ENCODE assay signal across 8 cellular contexts in the genomic region with DNA sequence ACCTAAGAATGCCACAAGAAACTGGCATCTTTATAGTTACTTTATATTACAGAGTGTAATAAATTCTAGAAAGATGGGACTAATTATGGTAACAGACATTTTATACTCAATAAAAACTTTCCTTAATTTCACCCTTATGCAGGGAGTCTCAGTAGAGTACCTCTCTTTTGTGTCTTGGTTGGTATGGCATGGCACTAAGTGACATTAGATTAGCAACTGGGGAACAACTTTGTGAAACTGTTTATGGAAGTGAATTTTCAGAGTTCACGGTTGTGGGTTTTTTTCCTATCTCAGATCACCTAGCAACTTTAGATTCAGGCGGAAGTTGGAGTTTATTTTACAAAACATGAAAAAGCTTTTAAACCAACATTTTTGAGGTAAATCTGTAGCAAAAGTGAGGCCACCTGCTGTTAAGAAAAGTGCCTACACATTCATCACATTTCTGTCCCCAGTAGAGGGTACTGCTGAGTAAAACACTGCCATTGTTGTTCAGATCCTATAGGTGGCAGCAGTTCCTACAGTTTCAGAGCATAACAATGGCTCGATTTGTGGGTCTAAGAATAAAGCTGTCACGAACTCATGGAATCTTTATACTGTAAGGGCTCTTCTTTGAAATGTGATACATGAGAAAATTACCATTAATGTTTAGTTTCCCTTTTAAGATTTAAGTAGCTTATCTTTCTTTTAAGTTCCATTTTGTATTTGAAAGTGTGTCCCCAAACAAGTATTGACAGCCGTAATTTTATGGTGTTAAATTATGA.
A peak's percentile ranks its signal among the peaks of the same experiment; 100 is the strongest.
DNase-seq lines count a peak whose midpoint lies in the region; ATAC-seq lines count a peak whose summit lies in the region.

No MANE protein-coding gene starts in this region.

- H3K36me3 Mint-ChIP-seq in activated CD8-positive, alpha-beta T cell treated with anti-CD3 and anti-CD28 coated beads, Interleukin-2, amount 10 ng/mL, durations not matched to agents 7 days and 5 days (ENCODE audit: low read depth), result no peaks in the 10 kb centered on the region

- H3K14ac ChIP-seq in neuronal stem cell (ENCODE audit: low read length), result no peak overlapping the region

- H3K4me3 ChIP-seq in neuronal stem cell (ENCODE audit: low read length in 2 of 2), result no peak overlapping the region

- H2BK15ac ChIP-seq in neuronal stem cell (ENCODE audit: low read length), result no peak overlapping the region

- no peaks in the 10 kb centered on the region for H3K27me3 ChIP-seq in neuronal stem cell (ENCODE audit: control insufficient read depth in 3 of 3, insufficient read depth in 3 of 3, low read depth in 1 of 3, low read length in 3 of 3)

- H3K9ac ChIP-seq in neuronal stem cell (ENCODE audit: low read depth, low read length, poor library complexity), result no peak overlapping the region

- ATAC-seq in GM21529 (IDR thresholded peaks at IDR 0.05; ENCODE audit: unreplicated experiment), result peak; percentile 96
- ATAC-seq in activated CD8-positive, alpha-beta T cell treated with anti-CD3 and anti-CD28 coated beads, Interleukin-2, amount 10 ng/mL, durations not matched to agents 7 days and 5 days, result peak; percentile 100
- no peak for ATAC-seq in GM19328 (IDR thresholded peaks at IDR 0.05; ENCODE audit: unreplicated experiment)

- POLR2A ChIA-PET in activated CD8-positive, alpha-beta T cell treated with anti-CD3 and anti-CD28 coated beads, Interleukin-2, amount 10 ng/mL, durations not matched to agents 7 days and 5 days (lab: Charles Lee), result interaction anchor here (0.7 kb wide), 1 partner anchor 156 kb away, joined by 3 read pairs; no protein-coding TSS in a partner anchor

- H3K4me2 ChIP-seq in neuronal stem cell (ENCODE audit: insufficient read depth, low read length, poor library complexity, severe bottlenecking), result no peak overlapping the region

- H3K79me1 ChIP-seq in neuronal stem cell (ENCODE audit: low read depth, low read length), result no peaks in the 10 kb centered on the region

- no peak overlapping the region for H3K4ac ChIP-seq in neuronal stem cell (ENCODE audit: low read length)

- no peak overlapping the region for H2BK5ac ChIP-seq in neuronal stem cell (ENCODE audit: low read length)

- peaks cover 3% of the 10 kb centered on the region for H3K4me1 Mint-ChIP-seq in activated CD8-positive, alpha-beta T cell treated with anti-CD3 and anti-CD28 coated beads, Interleukin-2, amount 10 ng/mL, durations not matched to agents 7 days and 5 days (ENCODE audit: low read depth)

- H3K4me1 ChIP-seq in neuronal stem cell (ENCODE audit: control insufficient read depth in 2 of 2, insufficient read depth in 1 of 2, low read depth in 1 of 2, low read length in 2 of 2), result peaks cover 2% of the 10 kb centered on the region in 2 donors

- no peaks in the 10 kb centered on the region for H3K9me3 Mint-ChIP-seq in activated CD8-positive, alpha-beta T cell treated with anti-CD3 and anti-CD28 coated beads, Interleukin-2, amount 10 ng/mL, durations not matched to agents 7 days and 5 days (ENCODE audit: insufficient read depth)

- H2BK120ac ChIP-seq in neuronal stem cell (ENCODE audit: low read depth, low read length), result no peak overlapping the region

- CTCF ChIA-PET in activated CD8-positive, alpha-beta T cell treated with anti-CD3 and anti-CD28 coated beads, Interleukin-2, amount 10 ng/mL, durations not matched to agents 7 days and 5 days (lab: Charles Lee), result interaction anchor here (0.6 to 2.7 kb wide), 112 partner anchors 8 to 1014 kb away, joined by 3 to 76 read pairs (median 4); a partner anchor contains a TSS

- H2BK12ac ChIP-seq in neuronal stem cell (ENCODE audit: low read length), result no peak overlapping the region

- no peak overlapping the region for H4K8ac ChIP-seq in neuronal stem cell (ENCODE audit: low read depth, low read length)

- WGBS in neuronal stem cell (ENCODE audit: extremely low coverage in 2 of 2, insufficient read length in 2 of 2, insufficient replicate concordance in 1 of 2), 2 donors, result no CpG with 5 or more reads among the region's 5 CpGs

- no peaks in the 10 kb centered on the region for H3K9me3 ChIP-seq in neuronal stem cell (replicated peaks in 1 of 2; ENCODE audit: control insufficient read depth in 2 of 2, insufficient read depth in 1 of 2, low read depth in 1 of 2, low read length in 2 of 2)

- no peak overlapping the region for H3K4me3 Mint-ChIP-seq in activated CD8-positive, alpha-beta T cell treated with anti-CD3 and anti-CD28 coated beads, Interleukin-2, amount 10 ng/mL, durations not matched to agents 7 days and 5 days

- no peaks in the 10 kb centered on the region for H3K27me3 Mint-ChIP-seq in activated CD8-positive, alpha-beta T cell treated with anti-CD3 and anti-CD28 coated beads, Interleukin-2, amount 10 ng/mL, durations not matched to agents 7 days and 5 days (ENCODE audit: low read depth)

- H4K91ac ChIP-seq in neuronal stem cell (ENCODE audit: low read depth, low read length, poor library complexity), result no peak overlapping the region

- DNase-seq in Daoy (ENCODE audit: low read depth) (peak; percentile 75), HUDEP-2 (lab: John Stamatoyannopoulos, UW; ENCODE audit: unreplicated experiment in 76 of 76) (peak in 58 of 76 experiments; percentile 0 to 77 (median 47)), NCI-H82 (lab: John Stamatoyannopoulos, UW) (peak; percentile 92), fibroblast of the conjunctiva (ENCODE audit: low read depth) (peak; percentile 85), neuronal stem cell (ENCODE audit: low spot score) (peak; percentile 75)
- peak; percentile 64 for DNase-seq in activated CD8-positive, alpha-beta T cell treated with anti-CD3 and anti-CD28 coated beads, Interleukin-2, amount 10 ng/mL, durations not matched to agents 7 days and 5 days

- no peak overlapping the region for H3K27ac ChIP-seq in neuronal stem cell (replicated peaks; ENCODE audit: low read length)

- no peaks in the 10 kb centered on the region for H3K36me3 ChIP-seq in neuronal stem cell (replicated peaks in 1 of 2; ENCODE audit: control insufficient read depth in 2 of 2, insufficient read depth in 2 of 2, low read length in 2 of 2)

- no peak overlapping the region for H2AFZ ChIP-seq in neuronal stem cell (ENCODE audit: low read length)

- H3K23ac ChIP-seq in neuronal stem cell (ENCODE audit: low read depth, low read length, poor library complexity), result no peak overlapping the region

- H3K18ac ChIP-seq in neuronal stem cell (ENCODE audit: low read length), result no peak overlapping the region

- H2AK5ac ChIP-seq in neuronal stem cell (ENCODE audit: low read depth, low read length), result no peak overlapping the region

- no peak overlapping the region for H3K27ac Mint-ChIP-seq in activated CD8-positive, alpha-beta T cell treated with anti-CD3 and anti-CD28 coated beads, Interleukin-2, amount 10 ng/mL, durations not matched to agents 7 days and 5 days
